1 cellular context compared by ENCODE assay signal in the genomic region with DNA sequence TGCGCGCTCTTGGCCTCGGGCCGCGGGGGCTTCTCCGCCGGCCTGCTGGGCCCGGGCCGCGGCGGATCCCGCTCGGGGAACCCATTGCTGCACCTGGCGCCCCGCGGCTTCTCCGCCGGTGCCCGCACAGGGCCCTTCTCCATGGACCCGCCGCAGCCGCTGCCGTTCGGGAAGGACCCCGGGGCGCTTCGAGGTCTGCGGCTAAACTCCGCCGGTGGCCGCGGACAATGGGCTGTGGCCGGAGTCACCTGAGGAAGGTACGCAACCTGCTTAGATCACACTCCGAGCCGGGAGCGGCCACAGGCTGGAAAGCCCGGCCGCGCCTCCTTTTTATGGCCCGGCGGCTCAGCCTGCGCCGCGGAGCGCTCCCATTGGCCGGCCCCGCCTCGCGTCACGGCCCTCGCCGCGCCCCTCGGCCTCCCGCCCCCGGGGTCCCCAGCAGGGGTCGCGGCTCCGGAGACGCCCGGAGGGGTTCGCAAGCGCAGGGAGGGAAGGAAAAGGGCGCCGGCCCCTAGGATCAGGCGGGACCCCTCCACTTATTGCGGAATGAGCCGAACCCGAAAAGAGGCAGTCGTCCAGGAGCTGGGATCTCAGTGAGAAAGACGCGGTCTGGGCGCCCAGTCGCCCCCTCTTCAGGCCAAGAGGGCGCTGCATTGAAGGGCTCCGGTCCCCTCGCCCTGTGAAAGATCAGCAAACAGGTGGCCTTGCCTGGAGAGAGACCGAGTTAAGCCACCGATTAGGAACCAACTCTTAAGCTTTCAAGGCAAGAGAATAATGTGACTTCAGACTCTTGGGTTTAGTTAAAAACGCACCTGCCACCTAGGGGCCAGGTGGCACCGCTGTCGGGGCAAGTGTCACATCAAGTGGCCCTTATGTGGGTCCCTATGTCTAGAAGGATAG.
TF ChIP-seq lines count a peak whose summit lies in the region.

A gene with protein sequence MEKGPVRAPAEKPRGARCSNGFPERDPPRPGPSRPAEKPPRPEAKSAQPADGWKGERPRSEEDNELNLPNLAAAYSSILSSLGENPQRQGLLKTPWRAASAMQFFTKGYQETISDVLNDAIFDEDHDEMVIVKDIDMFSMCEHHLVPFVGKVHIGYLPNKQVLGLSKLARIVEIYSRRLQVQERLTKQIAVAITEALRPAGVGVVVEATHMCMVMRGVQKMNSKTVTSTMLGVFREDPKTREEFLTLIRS (minus strand): TSS at position 306 of the 900 bp plus-strand sequence. CDS start 163 bp downstream, at position 143.

TF ChIP-seq in HepG2, 621 proteins besides CTCF, POLR2A, EP300 and RAD21 (continued from another document and continues in another):
- TF ChIP-seq, protein P1, sequence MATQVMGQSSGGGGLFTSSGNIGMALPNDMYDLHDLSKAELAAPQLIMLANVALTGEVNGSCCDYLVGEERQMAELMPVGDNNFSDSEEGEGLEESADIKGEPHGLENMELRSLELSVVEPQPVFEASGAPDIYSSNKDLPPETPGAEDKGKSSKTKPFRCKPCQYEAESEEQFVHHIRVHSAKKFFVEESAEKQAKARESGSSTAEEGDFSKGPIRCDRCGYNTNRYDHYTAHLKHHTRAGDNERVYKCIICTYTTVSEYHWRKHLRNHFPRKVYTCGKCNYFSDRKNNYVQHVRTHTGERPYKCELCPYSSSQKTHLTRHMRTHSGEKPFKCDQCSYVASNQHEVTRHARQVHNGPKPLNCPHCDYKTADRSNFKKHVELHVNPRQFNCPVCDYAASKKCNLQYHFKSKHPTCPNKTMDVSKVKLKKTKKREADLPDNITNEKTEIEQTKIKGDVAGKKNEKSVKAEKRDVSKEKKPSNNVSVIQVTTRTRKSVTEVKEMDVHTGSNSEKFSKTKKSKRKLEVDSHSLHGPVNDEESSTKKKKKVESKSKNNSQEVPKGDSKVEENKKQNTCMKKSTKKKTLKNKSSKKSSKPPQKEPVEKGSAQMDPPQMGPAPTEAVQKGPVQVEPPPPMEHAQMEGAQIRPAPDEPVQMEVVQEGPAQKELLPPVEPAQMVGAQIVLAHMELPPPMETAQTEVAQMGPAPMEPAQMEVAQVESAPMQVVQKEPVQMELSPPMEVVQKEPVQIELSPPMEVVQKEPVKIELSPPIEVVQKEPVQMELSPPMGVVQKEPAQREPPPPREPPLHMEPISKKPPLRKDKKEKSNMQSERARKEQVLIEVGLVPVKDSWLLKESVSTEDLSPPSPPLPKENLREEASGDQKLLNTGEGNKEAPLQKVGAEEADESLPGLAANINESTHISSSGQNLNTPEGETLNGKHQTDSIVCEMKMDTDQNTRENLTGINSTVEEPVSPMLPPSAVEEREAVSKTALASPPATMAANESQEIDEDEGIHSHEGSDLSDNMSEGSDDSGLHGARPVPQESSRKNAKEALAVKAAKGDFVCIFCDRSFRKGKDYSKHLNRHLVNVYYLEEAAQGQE (IDR thresholded peaks at IDR 0.05; ENCODE audit: borderline replicate concordance in 1 of 2, low read depth in 1 of 2, low read length in 2 of 2) = no peak
- no peak for TF ChIP-seq NCOR1 (IDR thresholded peaks at IDR 0.05; ENCODE audit: borderline replicate concordance, low read length)
- TF ChIP-seq ATF1 (CRISPR knock-in tag; IDR thresholded peaks at IDR 0.05) = no peak
- TF ChIP-seq, protein P2, sequence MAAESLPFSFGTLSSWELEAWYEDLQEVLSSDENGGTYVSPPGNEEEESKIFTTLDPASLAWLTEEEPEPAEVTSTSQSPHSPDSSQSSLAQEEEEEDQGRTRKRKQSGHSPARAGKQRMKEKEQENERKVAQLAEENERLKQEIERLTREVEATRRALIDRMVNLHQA (CRISPR knock-in tag; IDR thresholded peaks at IDR 0.05) = no peak
- TF ChIP-seq SRY (CRISPR knock-in tag; IDR thresholded peaks at IDR 0.05) = no peak; the same call in 1 of the 2 replicates
- TF ChIP-seq SATB2 (CRISPR knock-in tag; IDR thresholded peaks at IDR 0.05) = no peak
- TF ChIP-seq JUND (CRISPR knock-in tag; IDR thresholded peaks at IDR 0.05) = no peak
- no peak for TF ChIP-seq ZNF460 (CRISPR knock-in tag; IDR thresholded peaks at IDR 0.05; ENCODE audit: borderline replicate concordance)
- TF ChIP-seq SP2 (CRISPR knock-in tag; IDR thresholded peaks at IDR 0.05) = no peak; the same call in 1 of the 2 replicates
- peak; percentile 46; the same call in 1 of the 2 replicates for TF ChIP-seq ZBTB7A (CRISPR knock-in tag; IDR thresholded peaks at IDR 0.05)
- TF ChIP-seq, protein P3, sequence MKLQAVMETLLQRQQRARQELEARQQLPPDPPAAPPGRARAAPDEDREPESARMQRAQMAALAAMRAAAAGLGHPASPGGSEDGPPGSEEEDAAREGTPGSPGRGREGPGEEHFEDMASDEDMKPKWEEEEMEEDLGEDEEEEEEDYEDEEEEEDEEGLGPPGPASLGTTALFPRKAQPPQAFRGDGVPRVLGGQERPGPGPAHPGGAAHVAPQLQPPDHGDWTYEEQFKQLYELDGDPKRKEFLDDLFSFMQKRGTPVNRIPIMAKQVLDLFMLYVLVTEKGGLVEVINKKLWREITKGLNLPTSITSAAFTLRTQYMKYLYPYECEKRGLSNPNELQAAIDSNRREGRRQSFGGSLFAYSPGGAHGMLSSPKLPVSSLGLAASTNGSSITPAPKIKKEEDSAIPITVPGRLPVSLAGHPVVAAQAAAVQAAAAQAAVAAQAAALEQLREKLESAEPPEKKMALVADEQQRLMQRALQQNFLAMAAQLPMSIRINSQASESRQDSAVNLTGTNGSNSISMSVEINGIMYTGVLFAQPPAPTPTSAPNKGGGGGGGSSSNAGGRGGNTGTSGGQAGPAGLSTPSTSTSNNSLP (IDR thresholded peaks at IDR 0.05; ENCODE audit: low read depth, low read length) = no peak
- TF ChIP-seq, protein P4, sequence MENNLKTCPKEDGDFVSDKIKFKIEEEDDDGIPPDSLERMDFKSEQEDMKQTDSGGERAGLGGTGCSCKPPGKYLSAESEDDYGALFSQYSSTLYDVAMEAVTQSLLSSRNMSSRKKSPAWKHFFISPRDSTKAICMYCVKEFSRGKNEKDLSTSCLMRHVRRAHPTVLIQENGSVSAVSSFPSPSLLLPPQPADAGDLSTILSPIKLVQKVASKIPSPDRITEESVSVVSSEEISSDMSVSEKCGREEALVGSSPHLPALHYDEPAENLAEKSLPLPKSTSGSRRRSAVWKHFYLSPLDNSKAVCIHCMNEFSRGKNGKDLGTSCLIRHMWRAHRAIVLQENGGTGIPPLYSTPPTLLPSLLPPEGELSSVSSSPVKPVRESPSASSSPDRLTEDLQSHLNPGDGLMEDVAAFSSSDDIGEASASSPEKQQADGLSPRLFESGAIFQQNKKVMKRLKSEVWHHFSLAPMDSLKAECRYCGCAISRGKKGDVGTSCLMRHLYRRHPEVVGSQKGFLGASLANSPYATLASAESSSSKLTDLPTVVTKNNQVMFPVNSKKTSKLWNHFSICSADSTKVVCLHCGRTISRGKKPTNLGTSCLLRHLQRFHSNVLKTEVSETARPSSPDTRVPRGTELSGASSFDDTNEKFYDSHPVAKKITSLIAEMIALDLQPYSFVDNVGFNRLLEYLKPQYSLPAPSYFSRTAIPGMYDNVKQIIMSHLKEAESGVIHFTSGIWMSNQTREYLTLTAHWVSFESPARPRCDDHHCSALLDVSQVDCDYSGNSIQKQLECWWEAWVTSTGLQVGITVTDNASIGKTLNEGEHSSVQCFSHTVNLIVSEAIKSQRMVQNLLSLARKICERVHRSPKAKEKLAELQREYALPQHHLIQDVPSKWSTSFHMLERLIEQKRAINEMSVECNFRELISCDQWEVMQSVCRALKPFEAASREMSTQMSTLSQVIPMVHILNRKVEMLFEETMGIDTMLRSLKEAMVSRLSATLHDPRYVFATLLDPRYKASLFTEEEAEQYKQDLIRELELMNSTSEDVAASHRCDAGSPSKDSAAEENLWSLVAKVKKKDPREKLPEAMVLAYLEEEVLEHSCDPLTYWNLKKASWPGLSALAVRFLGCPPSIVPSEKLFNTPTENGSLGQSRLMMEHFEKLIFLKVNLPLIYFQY (CRISPR knock-in tag; IDR thresholded peaks at IDR 0.05; ENCODE audit: borderline replicate concordance) = no peak; the same call in 1 of the 2 replicates
- TF ChIP-seq HNF4A (CRISPR knock-in tag; IDR thresholded peaks at IDR 0.05) = 0 out of 2 replicates have a peak, but pooled peaks have one; percentile 12
- TF ChIP-seq, protein P5, sequence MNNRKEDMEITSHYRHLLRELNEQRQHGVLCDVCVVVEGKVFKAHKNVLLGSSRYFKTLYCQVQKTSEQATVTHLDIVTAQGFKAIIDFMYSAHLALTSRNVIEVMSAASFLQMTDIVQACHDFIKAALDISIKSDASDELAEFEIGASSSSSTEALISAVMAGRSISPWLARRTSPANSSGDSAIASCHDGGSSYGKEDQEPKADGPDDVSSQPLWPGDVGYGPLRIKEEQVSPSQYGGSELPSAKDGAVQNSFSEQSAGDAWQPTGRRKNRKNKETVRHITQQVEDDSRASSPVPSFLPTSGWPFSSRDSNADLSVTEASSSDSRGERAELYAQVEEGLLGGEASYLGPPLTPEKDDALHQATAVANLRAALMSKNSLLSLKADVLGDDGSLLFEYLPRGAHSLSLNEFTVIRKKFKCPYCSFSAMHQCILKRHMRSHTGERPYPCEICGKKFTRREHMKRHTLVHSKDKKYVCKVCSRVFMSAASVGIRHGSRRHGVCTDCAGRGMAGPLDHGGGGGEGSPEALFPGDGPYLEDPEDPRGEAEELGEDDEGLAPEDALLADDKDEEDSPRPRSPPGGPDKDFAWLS (CRISPR knock-in tag; IDR thresholded peaks at IDR 0.05; ENCODE audit: borderline replicate concordance) = no peak
- TF ChIP-seq ZSCAN29 (CRISPR knock-in tag; conservative IDR thresholded peaks at IDR 0.05) = no peak
- 0 out of 2 replicates have a peak, but pooled peaks have one; percentile 9 for TF ChIP-seq ZNF746 (CRISPR knock-in tag; IDR thresholded peaks at IDR 0.05)
- TF ChIP-seq, protein P6, sequence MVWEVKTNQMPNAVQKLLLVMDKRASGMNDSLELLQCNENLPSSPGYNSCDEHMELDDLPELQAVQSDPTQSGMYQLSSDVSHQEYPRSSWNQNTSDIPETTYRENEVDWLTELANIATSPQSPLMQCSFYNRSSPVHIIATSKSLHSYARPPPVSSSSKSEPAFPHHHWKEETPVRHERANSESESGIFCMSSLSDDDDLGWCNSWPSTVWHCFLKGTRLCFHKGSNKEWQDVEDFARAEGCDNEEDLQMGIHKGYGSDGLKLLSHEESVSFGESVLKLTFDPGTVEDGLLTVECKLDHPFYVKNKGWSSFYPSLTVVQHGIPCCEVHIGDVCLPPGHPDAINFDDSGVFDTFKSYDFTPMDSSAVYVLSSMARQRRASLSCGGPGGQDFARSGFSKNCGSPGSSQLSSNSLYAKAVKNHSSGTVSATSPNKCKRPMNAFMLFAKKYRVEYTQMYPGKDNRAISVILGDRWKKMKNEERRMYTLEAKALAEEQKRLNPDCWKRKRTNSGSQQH (CRISPR knock-in tag; IDR thresholded peaks at IDR 0.05; ENCODE audit: low read depth) = no peak
- no peak for TF ChIP-seq ZNF136 (CRISPR knock-in tag; IDR thresholded peaks at IDR 0.05; ENCODE audit: low read depth)
- TF ChIP-seq, protein P7, sequence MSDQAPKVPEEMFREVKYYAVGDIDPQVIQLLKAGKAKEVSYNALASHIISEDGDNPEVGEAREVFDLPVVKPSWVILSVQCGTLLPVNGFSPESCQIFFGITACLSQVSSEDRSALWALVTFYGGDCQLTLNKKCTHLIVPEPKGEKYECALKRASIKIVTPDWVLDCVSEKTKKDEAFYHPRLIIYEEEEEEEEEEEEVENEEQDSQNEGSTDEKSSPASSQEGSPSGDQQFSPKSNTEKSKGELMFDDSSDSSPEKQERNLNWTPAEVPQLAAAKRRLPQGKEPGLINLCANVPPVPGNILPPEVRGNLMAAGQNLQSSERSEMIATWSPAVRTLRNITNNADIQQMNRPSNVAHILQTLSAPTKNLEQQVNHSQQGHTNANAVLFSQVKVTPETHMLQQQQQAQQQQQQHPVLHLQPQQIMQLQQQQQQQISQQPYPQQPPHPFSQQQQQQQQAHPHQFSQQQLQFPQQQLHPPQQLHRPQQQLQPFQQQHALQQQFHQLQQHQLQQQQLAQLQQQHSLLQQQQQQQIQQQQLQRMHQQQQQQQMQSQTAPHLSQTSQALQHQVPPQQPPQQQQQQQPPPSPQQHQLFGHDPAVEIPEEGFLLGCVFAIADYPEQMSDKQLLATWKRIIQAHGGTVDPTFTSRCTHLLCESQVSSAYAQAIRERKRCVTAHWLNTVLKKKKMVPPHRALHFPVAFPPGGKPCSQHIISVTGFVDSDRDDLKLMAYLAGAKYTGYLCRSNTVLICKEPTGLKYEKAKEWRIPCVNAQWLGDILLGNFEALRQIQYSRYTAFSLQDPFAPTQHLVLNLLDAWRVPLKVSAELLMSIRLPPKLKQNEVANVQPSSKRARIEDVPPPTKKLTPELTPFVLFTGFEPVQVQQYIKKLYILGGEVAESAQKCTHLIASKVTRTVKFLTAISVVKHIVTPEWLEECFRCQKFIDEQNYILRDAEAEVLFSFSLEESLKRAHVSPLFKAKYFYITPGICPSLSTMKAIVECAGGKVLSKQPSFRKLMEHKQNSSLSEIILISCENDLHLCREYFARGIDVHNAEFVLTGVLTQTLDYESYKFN (CRISPR knock-in tag; conservative IDR thresholded peaks at IDR 0.05) = peak; percentile 21; the same call in 1 of the 2 replicates
- TF ChIP-seq ZBTB42 (CRISPR knock-in tag; IDR thresholded peaks at IDR 0.05) = no peak
- TF ChIP-seq, protein P8, sequence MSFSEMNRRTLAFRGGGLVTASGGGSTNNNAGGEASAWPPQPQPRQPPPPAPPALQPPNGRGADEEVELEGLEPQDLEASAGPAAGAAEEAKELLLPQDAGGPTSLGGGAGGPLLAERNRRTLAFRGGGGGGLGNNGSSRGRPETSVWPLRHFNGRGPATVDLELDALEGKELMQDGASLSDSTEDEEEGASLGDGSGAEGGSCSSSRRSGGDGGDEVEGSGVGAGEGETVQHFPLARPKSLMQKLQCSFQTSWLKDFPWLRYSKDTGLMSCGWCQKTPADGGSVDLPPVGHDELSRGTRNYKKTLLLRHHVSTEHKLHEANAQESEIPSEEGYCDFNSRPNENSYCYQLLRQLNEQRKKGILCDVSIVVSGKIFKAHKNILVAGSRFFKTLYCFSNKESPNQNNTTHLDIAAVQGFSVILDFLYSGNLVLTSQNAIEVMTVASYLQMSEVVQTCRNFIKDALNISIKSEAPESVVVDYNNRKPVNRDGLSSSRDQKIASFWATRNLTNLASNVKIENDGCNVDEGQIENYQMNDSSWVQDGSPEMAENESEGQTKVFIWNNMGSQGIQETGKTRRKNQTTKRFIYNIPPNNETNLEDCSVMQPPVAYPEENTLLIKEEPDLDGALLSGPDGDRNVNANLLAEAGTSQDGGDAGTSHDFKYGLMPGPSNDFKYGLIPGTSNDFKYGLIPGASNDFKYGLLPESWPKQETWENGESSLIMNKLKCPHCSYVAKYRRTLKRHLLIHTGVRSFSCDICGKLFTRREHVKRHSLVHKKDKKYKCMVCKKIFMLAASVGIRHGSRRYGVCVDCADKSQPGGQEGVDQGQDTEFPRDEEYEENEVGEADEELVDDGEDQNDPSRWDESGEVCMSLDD (CRISPR knock-in tag; IDR thresholded peaks at IDR 0.05; ENCODE audit: borderline replicate concordance) = peak; percentile 46; the same call in 1 of the 2 replicates
- TF ChIP-seq NFE2L1 (CRISPR knock-in tag; IDR thresholded peaks at IDR 0.05; ENCODE audit: borderline replicate concordance) = no peak
- TF ChIP-seq CHD4 (IDR thresholded peaks at IDR 0.05; ENCODE audit: borderline replicate concordance, low read length) = no peak; the same call in 1 of the 2 replicates
- no peak for TF ChIP-seq HNF4G (IDR thresholded peaks at IDR 0.05; ENCODE audit: borderline replicate concordance, low read depth, low read length)
- no peak for TF ChIP-seq HNF4G (CRISPR knock-in tag; IDR thresholded peaks at IDR 0.05; ENCODE audit: borderline replicate concordance, low read depth)
- TF ChIP-seq EHMT2 (IDR thresholded peaks at IDR 0.05; ENCODE audit: borderline replicate concordance, low read depth, low read length) = no peak
- TF ChIP-seq, protein P9, sequence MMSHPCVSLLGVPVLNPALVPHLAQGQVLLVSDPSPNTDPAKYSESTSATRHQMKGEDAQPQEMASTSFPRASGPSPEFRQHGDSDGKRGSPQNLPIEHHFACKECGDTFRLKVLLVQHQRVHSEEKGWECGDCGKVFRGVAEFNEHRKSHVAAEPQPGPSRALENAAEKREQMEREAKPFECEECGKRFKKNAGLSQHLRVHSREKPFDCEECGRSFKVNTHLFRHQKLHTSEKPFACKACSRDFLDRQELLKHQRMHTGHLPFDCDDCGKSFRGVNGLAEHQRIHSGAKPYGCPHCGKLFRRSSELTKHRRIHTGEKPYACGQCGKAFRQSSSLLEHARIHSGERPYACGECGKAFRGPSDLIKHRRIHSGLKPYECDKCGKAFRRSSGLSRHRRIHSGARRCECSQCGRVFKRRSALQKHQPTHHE (CRISPR knock-in tag; IDR thresholded peaks at IDR 0.05; ENCODE audit: borderline replicate concordance) = no peak
